In genomic region chr12:100141998-100142850, GRCh38 we compare ENCODE assay signal across 8 cellular contexts. TPM values are rescaled to one million over a fixed set of nuclear protein-coding genes. Genes with fewer than 3 reads are reported as not detected.
DNase-seq lines count a peak whose midpoint lies in the region; ATAC-seq lines count a peak whose summit lies in the region.

No MANE protein-coding gene starts in this region.

- DNase-seq in activated CD8-positive, alpha-beta memory T cell treated with anti-CD3 and anti-CD28 coated beads for 24 hours = peak; percentile 81
- no peak for DNase-seq in activated CD8-positive, alpha-beta memory T cell treated with anti-CD3 and anti-CD28 coated beads, Interleukin-2, amount 50 U/mL, for 4 hours
- peak; percentile 42 for DNase-seq in NCI-H2029 treated with DMSO at 0.1 percent for 48 hours (lab: John Stamatoyannopoulos, UW)
- DNase-seq in activated CD4-positive, alpha-beta T cell treated with anti-CD3 and anti-CD28 coated beads, Interleukin-2, amount 50 U/mL, for 1 hour = peak; percentile 22
- DNase-seq in stimulated activated naive CD4-positive, alpha-beta T cell (lab: John Stamatoyannopoulos, UW) = peak in 5 of 6 experiments; percentile 34 to 63 (median 47)

- H3K4me3 ChIP-seq in endocrine pancreas (ENCODE audit: control insufficient read depth, insufficient read depth, low read length) (peak overlapping the region; percentile 75), mononuclear cell (ENCODE audit: low read length) (peak overlapping the region; percentile 97)

- H3K9me3 ChIP-seq in endocrine pancreas (ENCODE audit: control insufficient read depth, low read length) = no peaks in the 10 kb centered on the region
- H3K9me3 ChIP-seq in mononuclear cell (ENCODE audit: low read depth, low read length) = no peaks in the 10 kb centered on the region

- H3K4me1 ChIP-seq in endocrine pancreas (ENCODE audit: control insufficient read depth, insufficient read depth, low read length) (no peaks in the 10 kb centered on the region), mononuclear cell (ENCODE audit: insufficient read depth, low read length) (peaks cover 52% of the 10 kb centered on the region)

- no peaks in the 10 kb centered on the region for H3K27me3 ChIP-seq in endocrine pancreas (ENCODE audit: control insufficient read depth, insufficient read depth, low read length)
- H3K27me3 ChIP-seq in mononuclear cell (ENCODE audit: insufficient read depth, low read length) = no peaks in the 10 kb centered on the region

- H3K36me3 ChIP-seq in endocrine pancreas (ENCODE audit: control insufficient read depth, insufficient read depth, low read length) = no peaks in the 10 kb centered on the region

- peak overlapping the region; percentile 84 for H3K9ac ChIP-seq in endocrine pancreas (ENCODE audit: control insufficient read depth, insufficient read depth, low read length)

- peak; percentile 42 for ATAC-seq in HG02852 (IDR thresholded peaks at IDR 0.05; ENCODE audit: unreplicated experiment)

RNA-seq across cellular contexts. Expression of gene BLTP3B, which starts 0.5 kb away (rescaled TPM):
- 61.1 TPM for total RNA-seq in mononuclear cell

RNA-seq across cellular contexts. Expression of gene ACTR6, which starts 58.4 kb away (rescaled TPM):
- 27.2 TPM for total RNA-seq in mononuclear cell
